ENCODE assay signal across 1 cellular context in the genomic region with DNA sequence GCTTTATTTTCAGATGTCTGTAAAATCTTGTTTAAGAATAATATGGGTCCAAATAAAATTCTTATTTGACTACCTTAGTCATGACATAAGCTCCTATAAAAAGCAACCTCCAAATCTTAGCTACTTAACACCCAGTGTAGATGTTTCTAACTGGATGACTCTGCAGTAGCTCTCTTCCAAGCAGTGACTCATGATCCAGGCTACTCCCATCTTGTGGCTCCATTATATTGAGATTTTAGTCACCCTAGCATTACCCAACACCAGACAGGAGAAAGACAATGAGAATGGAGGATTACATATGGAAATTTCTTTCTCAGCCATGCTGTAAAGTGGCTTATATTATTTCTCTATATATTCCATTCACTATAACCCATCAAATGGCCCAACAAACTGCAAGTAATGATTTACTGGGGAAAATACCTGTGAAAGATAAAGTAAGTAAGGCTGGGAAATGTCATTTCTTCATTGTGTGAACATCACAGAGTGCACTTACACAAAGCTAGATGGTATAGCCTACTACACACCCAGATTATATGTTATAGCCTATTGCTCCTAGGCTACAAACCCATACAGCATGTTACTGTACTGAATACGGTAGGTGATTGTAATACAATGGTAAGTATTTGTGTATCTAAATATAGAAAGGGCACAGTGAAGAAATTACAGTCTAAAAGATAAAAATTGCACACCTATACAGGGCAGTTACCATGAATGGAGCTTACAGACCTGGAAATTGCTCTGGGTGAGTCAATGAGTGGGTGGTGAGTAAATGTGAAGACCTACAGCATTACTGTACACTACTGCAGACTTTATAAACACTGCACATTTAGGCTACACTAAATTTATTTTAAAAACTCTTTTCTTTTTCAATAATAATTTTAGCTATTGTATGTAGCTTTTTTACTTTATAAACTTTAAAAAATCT.
TF ChIP-seq lines count a peak whose summit lies in the region.

No MANE protein-coding gene starts in this region.

TF ChIP-seq in IMR-90, 13 proteins besides CTCF, POLR2A, EP300 and RAD21:
- TF ChIP-seq BHLHE40 (IDR thresholded peaks at IDR 0.05; ENCODE audit: low read depth, low read length) (no peak), RFX5 (IDR thresholded peaks at IDR 0.05; ENCODE audit: low read depth, low read length) (no peak), NFE2L2 (IDR thresholded peaks at IDR 0.05; ENCODE audit: low read depth, low read length) (peak; percentile 46; the same call in 1 of the 2 replicates), MAZ (IDR thresholded peaks at IDR 0.05; ENCODE audit: borderline replicate concordance, low read depth, low read length) (no peak), RCOR1 (IDR thresholded peaks at IDR 0.05; ENCODE audit: insufficient replicate concordance, low read length) (no peak), MXI1 (IDR thresholded peaks at IDR 0.05; ENCODE audit: borderline replicate concordance, low read depth, low read length) (no peak), CEBPB (IDR thresholded peaks at IDR 0.05; ENCODE audit: low read depth, low read length) (peak; percentile 87), CHD1 (IDR thresholded peaks at IDR 0.05; ENCODE audit: low read depth, low read length) (no peak), FOS (IDR thresholded peaks at IDR 0.05; ENCODE audit: low read depth, low read length) (peak; percentile 30; the same call in 1 of the 2 replicates), SMC3 (IDR thresholded peaks at IDR 0.05; ENCODE audit: low read depth, low read length) (no peak), MAFK (IDR thresholded peaks at IDR 0.05; ENCODE audit: low read depth, low read length) (no peak)
- TF ChIP-seq, protein P1, sequence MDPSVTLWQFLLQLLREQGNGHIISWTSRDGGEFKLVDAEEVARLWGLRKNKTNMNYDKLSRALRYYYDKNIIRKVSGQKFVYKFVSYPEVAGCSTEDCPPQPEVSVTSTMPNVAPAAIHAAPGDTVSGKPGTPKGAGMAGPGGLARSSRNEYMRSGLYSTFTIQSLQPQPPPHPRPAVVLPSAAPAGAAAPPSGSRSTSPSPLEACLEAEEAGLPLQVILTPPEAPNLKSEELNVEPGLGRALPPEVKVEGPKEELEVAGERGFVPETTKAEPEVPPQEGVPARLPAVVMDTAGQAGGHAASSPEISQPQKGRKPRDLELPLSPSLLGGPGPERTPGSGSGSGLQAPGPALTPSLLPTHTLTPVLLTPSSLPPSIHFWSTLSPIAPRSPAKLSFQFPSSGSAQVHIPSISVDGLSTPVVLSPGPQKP (IDR thresholded peaks at IDR 0.05; ENCODE audit: borderline replicate concordance, low read depth, low read length): no peak
- TF ChIP-seq, protein P2, sequence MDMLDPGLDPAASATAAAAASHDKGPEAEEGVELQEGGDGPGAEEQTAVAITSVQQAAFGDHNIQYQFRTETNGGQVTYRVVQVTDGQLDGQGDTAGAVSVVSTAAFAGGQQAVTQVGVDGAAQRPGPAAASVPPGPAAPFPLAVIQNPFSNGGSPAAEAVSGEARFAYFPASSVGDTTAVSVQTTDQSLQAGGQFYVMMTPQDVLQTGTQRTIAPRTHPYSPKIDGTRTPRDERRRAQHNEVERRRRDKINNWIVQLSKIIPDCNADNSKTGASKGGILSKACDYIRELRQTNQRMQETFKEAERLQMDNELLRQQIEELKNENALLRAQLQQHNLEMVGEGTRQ (IDR thresholded peaks at IDR 0.05; ENCODE audit: low read depth, low read length): no peak
